In the genomic region with DNA sequence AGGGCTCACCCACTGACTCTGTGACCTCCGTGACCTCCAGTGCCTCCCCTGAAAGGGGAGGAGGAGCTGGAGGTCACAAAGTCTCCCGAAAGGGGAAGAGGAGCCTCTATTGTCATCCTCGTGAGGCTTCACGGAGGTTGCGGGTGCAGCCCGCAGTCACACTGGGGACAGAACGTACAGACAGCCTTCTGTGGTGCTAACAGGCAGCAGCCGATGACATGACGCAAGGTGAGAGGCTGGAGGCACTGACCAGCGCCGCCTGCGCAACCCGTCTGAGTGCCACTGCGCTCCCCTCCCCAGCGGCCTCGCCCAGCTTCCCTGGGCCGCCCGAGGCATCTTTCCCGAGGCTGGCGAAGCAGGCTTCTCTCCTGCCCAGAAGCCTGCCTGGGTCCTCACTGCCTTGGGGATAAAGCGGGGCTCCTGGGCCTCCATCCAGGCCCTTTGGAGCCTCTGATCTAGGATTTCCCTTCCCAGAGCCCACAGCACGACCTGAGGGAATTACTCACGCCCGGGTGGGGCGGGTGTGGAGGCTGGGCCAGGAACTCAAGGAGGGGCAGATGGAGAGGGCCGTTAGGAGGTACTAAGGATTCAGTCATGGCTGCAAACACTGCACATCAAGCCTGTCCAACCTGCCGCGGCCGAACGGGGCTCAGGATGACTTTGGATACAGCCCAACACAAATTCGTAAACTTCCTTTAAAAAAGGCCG, we compare ENCODE assay signal across 17 cellular contexts. TPM values are rescaled to one million over a fixed set of nuclear protein-coding genes. Genes with fewer than 3 reads are reported as not detected.
A peak's percentile ranks its signal among the peaks of the same experiment; 100 is the strongest.
DNase-seq lines count a peak whose midpoint lies in the region; ATAC-seq and TF ChIP-seq lines count a peak whose summit lies in the region.
"Had no signal": no experiment of that assay in that cellular context is flagged by ENCODE, and none has a peak within 500 bp of the region (broad histone marks: within the 10 kb centered on the region; RNA-seq: fewer than 3 reads in every experiment).

No MANE protein-coding gene starts in this region.

- DNase-seq in right cardiac atrium (peak; percentile 54 to 65 (median 61)), cardiac septum (ENCODE audit: low spot score) (no peak), colonic mucosa (peak; percentile 64), mesenchymal stem cell (no peak), UCSD-AML1 (lab: John Stamatoyannopoulos, UW; ENCODE audit: unreplicated experiment) (no peak), NCI-H1417 treated with DMSO at 0.1 percent for 48 hours (lab: John Stamatoyannopoulos, UW) (no peak)
- no peak for DNase-seq in stimulated activated CD4-positive, alpha-beta T cell treated with anti-CD3 and anti-CD28 coated beads, Interleukin-1b, Interleukin-23, amount 100 ng/mL, for 48 hours
- DNase-seq: activated CD8-positive, alpha-beta memory T cell treated with anti-CD3 and anti-CD28 coated beads, Interleukin-2, amount 10 ng/mL, durations not matched to agents 7 days and 5 days; Caco-2; naive thymus-derived CD8-positive, alpha-beta T cell; NCI-H1105; NCI-H345; OCI-M1 had no signal

- H3K14ac ChIP-seq in mesenchymal stem cell (ENCODE audit: low read length in 2 of 2), result no peak overlapping the region

- H3K36me3 ChIP-seq in colonic mucosa (no peaks in the 10 kb centered on the region), mesenchymal stem cell (ENCODE audit: control insufficient read depth in 1 of 2, insufficient read depth in 2 of 2, low read depth in 1 of 2, low read length in 2 of 2) (no peaks in the 10 kb centered on the region)
- H3K36me3 ChIP-seq: cardiac muscle cell had no signal

- no peak overlapping the region for H4K8ac ChIP-seq in mesenchymal stem cell (ENCODE audit: low read length)

- intact Hi-C loops in right cardiac atrium (cut with DNase I) (no loop called here), cardiac septum (cut with DNase I) (no loop called here), colonic mucosa (cut with DNase I) (loop anchor here (10.0 kb wide), 1 partner anchor 113 kb away; no protein-coding TSS in a partner anchor)

- H2AK5ac ChIP-seq in mesenchymal stem cell (ENCODE audit: low read length, severe bottlenecking), result peak overlapping the region; percentile 79

- no peak overlapping the region for H2BK120ac ChIP-seq in mesenchymal stem cell (ENCODE audit: low read depth, low read length)

- H3K4me3 ChIP-seq in right cardiac atrium (ENCODE audit: low read length), result no peak overlapping the region
- no peak overlapping the region for H3K4me3 ChIP-seq in colonic mucosa
- H3K4me3 ChIP-seq in mesenchymal stem cell (ENCODE audit: insufficient read depth in 1 of 2, low read depth in 1 of 2, low read length in 2 of 2), result peak overlapping the region in 1 of 2 experiments; percentile 11
- H3K4me3 ChIP-seq: cardiac muscle cell had no signal

- H4K91ac ChIP-seq in mesenchymal stem cell (ENCODE audit: low read length), result no peak overlapping the region

- peak overlapping the region in 1 of 2 donors; percentile 16 for H3K9ac ChIP-seq in colonic mucosa (ENCODE audit: low read depth in 2 of 2, low read length in 2 of 2)
- H3K9ac ChIP-seq in mesenchymal stem cell (ENCODE audit: low read length), result peak overlapping the region; percentile 52

- H3K18ac ChIP-seq in mesenchymal stem cell (ENCODE audit: low read depth in 1 of 2, low read length in 2 of 2), result no peak overlapping the region

- H2AFZ ChIP-seq in mesenchymal stem cell (ENCODE audit: low read depth, low read length), result no peak overlapping the region

- H2BK12ac ChIP-seq in mesenchymal stem cell (ENCODE audit: low read length in 2 of 2), result no peak overlapping the region

- no peaks in the 10 kb centered on the region for H3K79me1 ChIP-seq in mesenchymal stem cell (replicated peaks; ENCODE audit: low read length, poor library complexity, severe bottlenecking)

- ATAC-seq in right cardiac atrium, result peak in 1 of 2 donors; percentile 8
- no peak for ATAC-seq in GM18502 (IDR thresholded peaks at IDR 0.05; ENCODE audit: poor library complexity, unreplicated experiment)
- ATAC-seq: activated CD8-positive, alpha-beta memory T cell treated with anti-CD3 and anti-CD28 coated beads, Interleukin-2, amount 10 ng/mL, durations not matched to agents 7 days and 5 days; naive thymus-derived CD8-positive, alpha-beta T cell; stimulated activated effector memory CD8-positive, alpha-beta T cell treated with anti-CD3 and anti-CD28 coated beads, Interleukin-12 subunit alpha, Interleukin-12 subunit beta, amount 100 ng/mL, for 72 hours; WTC11 had no signal

- H3K23ac ChIP-seq in mesenchymal stem cell (ENCODE audit: low read length in 2 of 2), result no peak overlapping the region

- no peaks in the 10 kb centered on the region for H3K9me3 ChIP-seq in right cardiac atrium (ENCODE audit: control insufficient read depth, low read length)
- H3K9me3 ChIP-seq in colonic mucosa, result no peaks in the 10 kb centered on the region
- no peaks in the 10 kb centered on the region for H3K9me3 ChIP-seq in mesenchymal stem cell (ENCODE audit: control insufficient read depth, low read length)
- H3K9me3 ChIP-seq: Caco-2 had no signal

- H2BK15ac ChIP-seq in mesenchymal stem cell (ENCODE audit: low read depth, poor library complexity, severe bottlenecking), result no peak overlapping the region

- 78% methylated on average over 32 of the region's 32 CpGs for WGBS in right cardiac atrium
- WGBS in mesenchymal stem cell, result 90% methylated on average over 32 of the region's 32 CpGs

- peaks cover 4% of the 10 kb centered on the region for H3K4me1 ChIP-seq in right cardiac atrium (ENCODE audit: control insufficient read depth, insufficient read depth, low read length)
- H3K4me1 ChIP-seq in colonic mucosa, result peaks cover 22% of the 10 kb centered on the region
- peaks cover 56% of the 10 kb centered on the region for H3K4me1 ChIP-seq in mesenchymal stem cell (ENCODE audit: control insufficient read depth, insufficient read depth, low read depth, low read length)

- no peak overlapping the region for H3K4me2 ChIP-seq in mesenchymal stem cell (ENCODE audit: low read length, poor library complexity, severe bottlenecking)

- H3K27ac ChIP-seq in right cardiac atrium (ENCODE audit: low read length), result no peak overlapping the region
- H3K27ac ChIP-seq in colonic mucosa, result peak overlapping the region; percentile 11
- H3K27ac ChIP-seq in mesenchymal stem cell (ENCODE audit: low read length, poor library complexity, severe bottlenecking), result no peak overlapping the region
- H3K27ac ChIP-seq: cardiac muscle cell had no signal

- H3K27me3 ChIP-seq in right cardiac atrium (ENCODE audit: control insufficient read depth, insufficient read depth) (no peaks in the 10 kb centered on the region), colonic mucosa (no peaks in the 10 kb centered on the region), mesenchymal stem cell (ENCODE audit: control insufficient read depth in 1 of 2, insufficient read depth in 1 of 2, low read length in 2 of 2) (no peaks in the 10 kb centered on the region)
- H3K27me3 ChIP-seq: cardiac muscle cell had no signal

- H2BK5ac ChIP-seq in mesenchymal stem cell (ENCODE audit: low read depth, low read length, poor library complexity, severe bottlenecking), result no peak overlapping the region

- no peak overlapping the region for H3K4ac ChIP-seq in mesenchymal stem cell (ENCODE audit: low read depth in 1 of 2, low read length in 2 of 2)

- TF ChIP-seq CTCF in colonic mucosa (IDR thresholded peaks at IDR 0.05), result no peak

RNA-seq across cellular contexts. Expression of gene LBHD2, which starts 12.3 kb away (rescaled TPM):
- not detected for total RNA-seq in right cardiac atrium
- polyA plus RNA-seq in right cardiac atrium, result not detected
- not detected for total RNA-seq in cardiac septum
- total RNA-seq in colonic mucosa, result not detected
- polyA plus RNA-seq in mesenchymal stem cell (2013, experiment 1 of 2), result not detected
- polyA plus RNA-seq in mesenchymal stem cell (2013, experiment 2 of 2), result not detected
- total RNA-seq: activated CD8-positive, alpha-beta memory T cell treated with anti-CD3 and anti-CD28 coated beads, Interleukin-2, amount 10 ng/mL, durations not matched to agents 7 days and 5 days; Caco-2; cardiac muscle cell; naive thymus-derived CD8-positive, alpha-beta T cell; WTC11 had no signal
- polyA plus RNA-seq: cardiac muscle cell; naive thymus-derived CD8-positive, alpha-beta T cell had no signal

RNA-seq across cellular contexts. Expression of gene CDC42BPB, which starts 14.3 kb away (rescaled TPM):
- total RNA-seq in right cardiac atrium (10 to 100 TPM; 67.0 to 82.5 (median 69.8) TPM), cardiac septum (81.8 TPM), colonic mucosa (10 to 100 TPM; 67.9 to 83.8 TPM)
- 42.5 TPM for polyA plus RNA-seq in right cardiac atrium
- 64.0 TPM for polyA plus RNA-seq in mesenchymal stem cell (2013, experiment 1 of 2)
- 61.5 TPM for polyA plus RNA-seq in mesenchymal stem cell (2013, experiment 2 of 2)

RNA-seq across cellular contexts. Expression of gene EXOC3L4, which starts 22.8 kb away (rescaled TPM):
- 1 to 10 TPM in 3 of 4 donors, under 1 TPM in 1; 0.63 to 2.5 (median 1.1) TPM for total RNA-seq in right cardiac atrium
- 1.4 TPM for polyA plus RNA-seq in right cardiac atrium
- 0.46 TPM for total RNA-seq in cardiac septum
- total RNA-seq in colonic mucosa, result 10 to 100 TPM; 11.3 to 15.6 TPM
- not detected for polyA plus RNA-seq in mesenchymal stem cell (2013, experiment 1 of 2)
- 0.05 TPM for polyA plus RNA-seq in mesenchymal stem cell (2013, experiment 2 of 2)
- total RNA-seq: activated CD8-positive, alpha-beta memory T cell treated with anti-CD3 and anti-CD28 coated beads, Interleukin-2, amount 10 ng/mL, durations not matched to agents 7 days and 5 days; naive thymus-derived CD8-positive, alpha-beta T cell had no signal
- polyA plus RNA-seq: naive thymus-derived CD8-positive, alpha-beta T cell had no signal

RNA-seq across cellular contexts. Expression of gene TNFAIP2, which starts 51.6 kb away (rescaled TPM):
- total RNA-seq in right cardiac atrium (10 to 100 TPM; 41.5 to 51.3 (median 49.4) TPM), cardiac septum (31.3 TPM), colonic mucosa (10 to 100 TPM; 10.5 to 26.9 TPM)
- polyA plus RNA-seq in right cardiac atrium, result 46.7 TPM
- polyA plus RNA-seq in mesenchymal stem cell (2013, experiment 1 of 2), result 29.2 TPM
- 27.7 TPM for polyA plus RNA-seq in mesenchymal stem cell (2013, experiment 2 of 2)
- polyA plus RNA-seq: naive thymus-derived CD8-positive, alpha-beta T cell had no signal

Comparison
In these comparisons a context has a peak if more than half of its experiments do, and no peak if none do; other contexts are left out.
1. DNase-seq: peak in right cardiac atrium (3 of 3) and colonic mucosa (single experiment); none in cardiac septum (single experiment), mesenchymal stem cell (single experiment), UCSD-AML1 (single experiment), stimulated activated CD4-positive, alpha-beta T cell treated with anti-CD3 and anti-CD28 coated beads, Interleukin-1b, Interleukin-23, amount 100 ng/mL, for 48 hours (single experiment) and NCI-H1417 treated with DMSO at 0.1 percent for 48 hours (single experiment).